8 cellular contexts compared by ENCODE assay signal in genomic region chr1:58781541-58782307, GRCh38. TPM values are rescaled to one million over a fixed set of nuclear protein-coding genes. Genes with fewer than 3 reads are reported as not detected.
DNase-seq lines count a peak whose midpoint lies in the region; ATAC-seq and TF ChIP-seq lines count a peak whose summit lies in the region.

No MANE protein-coding gene starts in this region.

- H3K36me3 ChIP-seq in Karpas-422 (ENCODE audit: insufficient read depth, low read length) (no peaks in the 10 kb centered on the region), psoas muscle (ENCODE audit: insufficient read depth in 1 of 2, low read depth in 1 of 2) (peaks cover 0 to 19% of the 10 kb centered on the region in 2 donors)

- H3K9me3 ChIP-seq in Karpas-422 (ENCODE audit: low read length) (no peaks in the 10 kb centered on the region), right cardiac atrium (ENCODE audit: control insufficient read depth, low read length) (no peaks in the 10 kb centered on the region), psoas muscle (no peaks in the 10 kb centered on the region)

- ATAC-seq in right cardiac atrium (no peak), psoas muscle (peak in 2 of 4 donors; percentile 17 to 19), HG03520 (IDR thresholded peaks at IDR 0.05; ENCODE audit: unreplicated experiment) (no peak), GM21423 (IDR thresholded peaks at IDR 0.05; ENCODE audit: unreplicated experiment) (no peak)

- H3K36me3 Mint-ChIP-seq in Calu3 (ENCODE audit: insufficient read depth, unreplicated experiment): peaks cover 65% of the 10 kb centered on the region

- H3K27me3 ChIP-seq in Karpas-422 (ENCODE audit: low read length) (no peaks in the 10 kb centered on the region; the same call in 1 of the 2 replicates), right cardiac atrium (ENCODE audit: control insufficient read depth, insufficient read depth) (no peaks in the 10 kb centered on the region), psoas muscle (ENCODE audit: insufficient read depth in 3 of 3, low read length in 2 of 3) (no peaks in the 10 kb centered on the region)

- no peak overlapping the region for H2AFZ ChIP-seq in Karpas-422 (ENCODE audit: low read length)

- H3K27me3 Mint-ChIP-seq in Calu3 (ENCODE audit: unreplicated experiment): peaks cover 13% of the 10 kb centered on the region

- H3K4me3 Mint-ChIP-seq in Calu3 (ENCODE audit: low read depth, unreplicated experiment): peak overlapping the region; percentile 97

- H3K9ac ChIP-seq in Karpas-422 (ENCODE audit: low read length): peak overlapping the region; percentile 10; the same call in 1 of the 2 replicates

- peak; percentile 45 for TF ChIP-seq CTCF in Calu3 (IDR thresholded peaks at IDR 0.05; ENCODE audit: unreplicated experiment)
- peak; percentile 38 for TF ChIP-seq CTCF in psoas muscle (IDR thresholded peaks at IDR 0.05)

- 0 out of 2 replicates have a peak, but pooled peaks cover 5% of the 10 kb centered on the region for H4K20me1 ChIP-seq in Karpas-422 (ENCODE audit: insufficient read depth, low read depth, low read length)

- CTCF ChIA-PET in Calu3 (lab: Charles Lee): interaction anchor here (0.5 kb wide), 1 partner anchor 64 kb away, joined by 3 read pairs; no protein-coding TSS in a partner anchor

- no TSS peak for BruUV-seq in Calu3 (replicated peaks; lab: Mats Ljungman, UMichigan)

- no peaks in the 10 kb centered on the region for H3K9me2 ChIP-seq in Karpas-422 (replicated peaks; ENCODE audit: insufficient read depth, low read length)

- H3K4me1 ChIP-seq in Karpas-422 (ENCODE audit: low read length): peaks cover 35% of the 10 kb centered on the region
- no peaks in the 10 kb centered on the region for H3K4me1 ChIP-seq in right cardiac atrium (ENCODE audit: control insufficient read depth, insufficient read depth, low read length)
- H3K4me1 ChIP-seq in psoas muscle: peaks cover 18% of the 10 kb centered on the region

- WGBS in right cardiac atrium: under 1% methylated on average over 42 of the region's 42 CpGs
- WGBS in psoas muscle, 3 donors: 0 to 1% (median 1%) methylated on average over 42 of the region's 42 CpGs

- H3K4me3 ChIP-seq in Karpas-422 (ENCODE audit: low read length) (peak overlapping the region; percentile 83; the same call in 1 of the 2 replicates), right cardiac atrium (ENCODE audit: low read length) (peak overlapping the region; percentile 64), psoas muscle (peak overlapping the region; percentile 99)

- H3K27ac Mint-ChIP-seq in Calu3 (ENCODE audit: unreplicated experiment): peak overlapping the region; percentile 99

- no peaks in the 10 kb centered on the region for H3K79me2 ChIP-seq in Karpas-422 (ENCODE audit: low read length)

- no peak overlapping the region for H3K27ac ChIP-seq in Karpas-422 (ENCODE audit: low read length)
- H3K27ac ChIP-seq in angular gyrus (ENCODE audit: low read depth, low read length): peak overlapping the region; percentile 97
- peak overlapping the region; percentile 99 for H3K27ac ChIP-seq in right cardiac atrium (ENCODE audit: low read length)
- H3K27ac ChIP-seq in psoas muscle: peak overlapping the region; percentile 100

- no peaks in the 10 kb centered on the region for H3K9me3 Mint-ChIP-seq in Calu3 (ENCODE audit: low read depth, unreplicated experiment)

- intact Hi-C loops in Calu3 (cut with micrococcal nuclease; ENCODE audit: unreplicated experiment) (loop anchor here (10.0 kb wide), 1 partner anchor 773 kb away; no protein-coding TSS in a partner anchor), right cardiac atrium (cut with DNase I) (loop anchor here in 3 of 4 donors (5.0 to 10.0 kb wide), 10 partner anchors 113 to 923 kb away; partner anchors contain the start of gene FGGY (in 3 of the 3)), psoas muscle (cut with DNase I) (loop anchor here (5.0 kb wide), 6 partner anchors 121 to 926 kb away; partner anchors contain the start of gene FGGY (in 1 of the 2))

- DNase-seq in Calu3 (peak; percentile 78), Karpas-422 (no peak), SW 1271 (lab: John Stamatoyannopoulos, UW) (peak; percentile 13 to 35), right cardiac atrium (peak; percentile 80 to 92 (median 91)), psoas muscle (peak; percentile 83 to 89)

- peaks cover 29% of the 10 kb centered on the region for H3K4me1 Mint-ChIP-seq in Calu3 (ENCODE audit: low read depth, unreplicated experiment)

- H3K4me2 ChIP-seq in Karpas-422 (ENCODE audit: low read depth, low read length, poor library complexity, severe bottlenecking): peak overlapping the region; percentile 94

RNA-seq across cellular contexts. Expression of gene JUN, which starts 2.1 kb away (rescaled TPM):
- total RNA-seq in Calu3 (2022) (76.5 and 89.3 TPM in 2 replicates), right cardiac atrium (10 to 100 TPM; 41.1 to 69.8 (median 50.7) TPM), psoas muscle (100 to 1,000 TPM in 3 of 4 donors, 10 to 100 TPM in 1; 93.8 to 213 (median 164) TPM)
- 2.1 and 5.4 TPM in 2 replicates for total RNA-seq in Karpas-422 (2014; rRNA removed; shearing (Covaris generic); ENCODE audit: low replicate concordance)
- polyA plus RNA-seq in right cardiac atrium (211 TPM), psoas muscle (100 to 1,000 TPM in 1 of 3 donors, 10 to 100 TPM in 2; 40.1 to 137 (median 60.0) TPM)
